ENCODE assay signal across 17 cellular contexts in genomic region chr3:123628996-123629746, GRCh38. TPM values are rescaled to one million over a fixed set of nuclear protein-coding genes. Genes with fewer than 3 reads are reported as not detected.
DNase-seq lines count a peak whose midpoint lies in the region; ATAC-seq and TF ChIP-seq lines count a peak whose summit lies in the region.
"Had no signal": no experiment of that assay in that cellular context is flagged by ENCODE, and none has a peak within 500 bp of the region (broad histone marks: within the 10 kb centered on the region; RNA-seq: fewer than 3 reads in every experiment).

No MANE protein-coding gene starts in this region.

- H3K4me1 Mint-ChIP-seq in osteocyte (ENCODE audit: unreplicated experiment) (peaks cover 39% of the 10 kb centered on the region), natural killer cell (no peaks in the 10 kb centered on the region)
- H3K4me1 Mint-ChIP-seq: B cell; CD4-positive, alpha-beta memory T cell had no signal

- H3K4me1 ChIP-seq in ascending aorta (peaks cover 7 to 20% of the 10 kb centered on the region in 2 donors), esophagus squamous epithelium (peaks cover 7 to 52% (median 22%) of the 10 kb centered on the region in 3 donors), tibial artery (peaks cover 3 to 60% (median 33%) of the 10 kb centered on the region in 4 donors)
- H3K4me1 ChIP-seq: HAP-1 had no signal

- H3K27me3 Mint-ChIP-seq in osteocyte (ENCODE audit: unreplicated experiment) (no peaks in the 10 kb centered on the region), natural killer cell (ENCODE audit: low read depth in 2 of 2) (peaks cover 0 to 4% of the 10 kb centered on the region in 2 donors)
- H3K27me3 Mint-ChIP-seq: B cell had no signal

- H3K9me3 ChIP-seq in ascending aorta (no peaks in the 10 kb centered on the region), esophagus squamous epithelium (no peaks in the 10 kb centered on the region), tibial artery (no peaks in the 10 kb centered on the region)
- H3K9me3 ChIP-seq: HAP-1 had no signal

- peak in 1 of 2 donors; percentile 43 for DNase-seq in ascending aorta (ENCODE audit: low spot score in 2 of 2)
- DNase-seq in esophagus squamous epithelium (lab: John Stamatoyannopoulos, UW) = no peak
- DNase-seq in osteocyte (ENCODE audit: extremely low spot score, unreplicated experiment) = peak; percentile 60
- DNase-seq in tibial artery = no peak
- DNase-seq in Right ventricle myocardium inferior (ENCODE audit: missing footprints) = no peak
- no peak for DNase-seq in AG08396 (ENCODE audit: low spot score)
- no peak for DNase-seq in natural killer cell
- no peak for DNase-seq in hepatic stellate cell (ENCODE audit: low spot score)
- DNase-seq: ACHN; C1 segment of cervical spinal cord; CD4-positive, alpha-beta memory T cell; DMS153; DMS79 treated with DMSO at 0.1 percent for 48 hours; EL; HFFc6 had no signal

- H3K4me3 Mint-ChIP-seq in osteocyte (ENCODE audit: unreplicated experiment) = no peak overlapping the region
- H3K4me3 Mint-ChIP-seq in natural killer cell = no peak overlapping the region
- H3K4me3 Mint-ChIP-seq: B cell had no signal

- WGBS in esophagus squamous epithelium, 2 donors = 88 to 91% methylated on average over 15 to 17 of the region's 22 CpGs

- no peaks in the 10 kb centered on the region for H3K9me3 Mint-ChIP-seq in osteocyte (ENCODE audit: unreplicated experiment)
- H3K9me3 Mint-ChIP-seq in natural killer cell = no peaks in the 10 kb centered on the region
- H3K9me3 Mint-ChIP-seq: HFFc6 had no signal

- H3K36me3 Mint-ChIP-seq in osteocyte (ENCODE audit: unreplicated experiment) (peaks cover 6% of the 10 kb centered on the region), natural killer cell (no peaks in the 10 kb centered on the region)

- no peak for TF ChIP-seq POLR2A in esophagus squamous epithelium (IDR thresholded peaks at IDR 0.05)

- no peaks in the 10 kb centered on the region for H3K27me3 ChIP-seq in ascending aorta
- no peaks in the 10 kb centered on the region for H3K27me3 ChIP-seq in esophagus squamous epithelium
- no peaks in the 10 kb centered on the region for H3K27me3 ChIP-seq in tibial artery

- TF ChIP-seq CTCF in ascending aorta (IDR thresholded peaks at IDR 0.05) (no peak), esophagus squamous epithelium (IDR thresholded peaks at IDR 0.05) (no peak), osteocyte (IDR thresholded peaks at IDR 0.05) (no peak), tibial artery (IDR thresholded peaks at IDR 0.05) (no peak), natural killer cell (IDR thresholded peaks at IDR 0.05) (no peak)

- intact Hi-C loops in ascending aorta (cut with DNase I) (loop anchor here (5.0 kb wide), 1 partner anchor 42 kb away; the partner anchor contains the start of gene HACD2), esophagus squamous epithelium (cut with DNase I) (no loop called here), tibial artery (cut with DNase I; ENCODE audit: low total_unique reads) (no loop called here), Right ventricle myocardium inferior (cut with DNase I) (no loop called here), natural killer cell (cut with micrococcal nuclease) (no loop called here)

- H3K36me3 ChIP-seq in ascending aorta (peaks cover 62 to 84% of the 10 kb centered on the region in 2 donors), esophagus squamous epithelium (peaks cover 0 to 45% (median 0%) of the 10 kb centered on the region in 3 donors), tibial artery (peaks cover 68 to 85% (median 74%) of the 10 kb centered on the region in 3 donors)
- H3K36me3 ChIP-seq: HAP-1 had no signal

- H3K27ac ChIP-seq in ascending aorta (peak overlapping the region; percentile 28), esophagus squamous epithelium (peak overlapping the region in 3 of 4 donors; percentile 19 to 75 (median 33)), tibial artery (peak overlapping the region; percentile 12 to 52)

- no peak for ATAC-seq in Right ventricle myocardium inferior
- no peak for ATAC-seq in natural killer cell

- H3K27ac Mint-ChIP-seq in osteocyte (ENCODE audit: unreplicated experiment) (no peak overlapping the region), natural killer cell (no peak overlapping the region)
- H3K27ac Mint-ChIP-seq: B cell; CD4-positive, alpha-beta memory T cell had no signal

- H3K4me3 ChIP-seq in ascending aorta = no peak overlapping the region
- H3K4me3 ChIP-seq in esophagus squamous epithelium = no peak overlapping the region
- H3K4me3 ChIP-seq in tibial artery = no peak overlapping the region
- H3K4me3 ChIP-seq: HAP-1 had no signal

RNA-seq across cellular contexts. Expression of gene HACD2, which starts 44.3 kb away (rescaled TPM):
- total RNA-seq in ascending aorta = 10.2 TPM
- 10 to 100 TPM; 28.4 to 46.6 (median 34.9) TPM for total RNA-seq in esophagus squamous epithelium
- 63.8 and 69.4 TPM in 2 replicates for total RNA-seq in osteocyte
- 12.1 TPM for total RNA-seq in Right ventricle myocardium inferior
- total RNA-seq in natural killer cell = 10 to 100 TPM; 16.1 to 34.1 (median 24.6) TPM
